Comparison of ENCODE assay signal across 1 cellular context in genomic region chr1:224564491-224565084, GRCh38.
TF ChIP-seq lines count a peak whose summit lies in the region.

No MANE protein-coding gene starts in this region.

TF ChIP-seq in SK-N-SH treated with all-trans-retinoic acid at 6 μM for 48 hours, 23 proteins besides CTCF, POLR2A, EP300 and RAD21 (continued from another document):
- no peak for TF ChIP-seq TSHZ2 (CRISPR knock-in tag; IDR thresholded peaks at IDR 0.05)
- no peak for TF ChIP-seq TCF4 (CRISPR knock-in tag; IDR thresholded peaks at IDR 0.05; ENCODE audit: borderline replicate concordance)
- no peak for TF ChIP-seq ZC3H10 (CRISPR knock-in tag; IDR thresholded peaks at IDR 0.05)
TF ChIP-seq in SK-N-SH treated with all-trans-retinoic acid at 6 μM for 48 hours: peak in this region for 0.
